1 cellular context compared by ENCODE assay signal in genomic region chr17:50300824-50301223, GRCh38. TPM values are rescaled to one million over a fixed set of nuclear protein-coding genes. Genes with fewer than 3 reads are reported as not detected.
"Had no signal": no experiment of that assay in that cellular context is flagged by ENCODE, and none has a peak within 500 bp of the region (broad histone marks: within the 10 kb centered on the region; RNA-seq: fewer than 3 reads in every experiment).

No MANE protein-coding gene starts in this region.

RNA-seq across cellular contexts. Expression of gene TMEM92, which starts 26.6 kb away (rescaled TPM):
- total RNA-seq: Right ventricle myocardium superior had no signal
